Comparison of ENCODE assay signal across 13 cellular contexts in the genomic region with DNA sequence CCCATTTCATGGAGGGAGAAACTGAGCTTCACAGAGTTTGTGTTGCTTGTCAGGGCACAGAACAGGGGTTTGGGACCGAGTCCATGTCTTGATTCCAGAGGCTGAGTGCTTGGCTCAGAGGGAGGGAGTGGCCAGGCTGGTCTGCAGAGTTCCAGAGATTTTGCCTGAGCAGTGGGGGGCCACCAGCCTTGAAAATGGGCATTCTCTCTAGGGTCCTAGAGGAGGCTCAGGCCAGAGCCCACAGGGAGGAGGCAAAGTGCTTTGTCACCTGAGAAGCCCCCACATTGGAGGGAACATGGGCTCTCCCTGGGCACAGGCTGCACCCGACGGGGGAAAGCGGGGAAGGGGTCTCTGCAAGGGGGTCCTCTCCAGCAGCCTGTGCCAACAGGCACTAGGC. TPM values are rescaled to one million over a fixed set of nuclear protein-coding genes. Genes with fewer than 3 reads are reported as not detected.
DNase-seq lines count a peak whose midpoint lies in the region; ATAC-seq and TF ChIP-seq lines count a peak whose summit lies in the region.
"Had no signal": no experiment of that assay in that cellular context is flagged by ENCODE, and none has a peak within 500 bp of the region (broad histone marks: within the 10 kb centered on the region; RNA-seq: fewer than 3 reads in every experiment).

No MANE protein-coding gene starts in this region.

- POLR2A ChIA-PET in WTC11 (lab: Charles Lee): no interaction called here

- H4K20me1 ChIP-seq in H9 (ENCODE audit: control insufficient read depth, insufficient read depth, insufficient read length): no peaks in the 10 kb centered on the region
- H4K20me1 ChIP-seq: BLaER1 treated with 17β-estradiol and CSF1 and Interleukin-3, amounts not matched to agents 10 nM and 100 nM had no signal

- peaks cover 0 to 3% (median 0%) of the 10 kb centered on the region in 3 experiments; a peak in 3 of 7 replicates for H3K36me3 Mint-ChIP-seq in H9 (ENCODE audit: insufficient read depth in 1 of 3, low read depth in 3 of 3)
- H3K36me3 Mint-ChIP-seq in WTC11: no peaks in the 10 kb centered on the region
- H3K36me3 Mint-ChIP-seq: CD4-positive, CD25-positive, alpha-beta regulatory T cell had no signal

- H3K23me2 ChIP-seq in H9 (ENCODE audit: insufficient read length, low read depth, low read length, poor library complexity, severe bottlenecking): no peaks in the 10 kb centered on the region

- H3K4me1 Mint-ChIP-seq in H9 (peaks cover 27 to 33% of the 10 kb centered on the region in 2 experiments), WTC11 (peaks cover 42% of the 10 kb centered on the region)

- H2AFZ ChIP-seq in H9 (ENCODE audit: low read length) (no peak overlapping the region), mesenchymal stem cell (ENCODE audit: low read depth, low read length) (no peak overlapping the region)

- H3K9me3 ChIP-seq in H9 (ENCODE audit: control insufficient read depth, low read depth, low read length): no peaks in the 10 kb centered on the region
- H3K9me3 ChIP-seq in mesenchymal stem cell (ENCODE audit: control insufficient read depth, low read length): no peaks in the 10 kb centered on the region

- no peak overlapping the region for H4K5ac ChIP-seq in H9 (ENCODE audit: insufficient read length, low read depth, low read length)

- no peak overlapping the region for H3K56ac ChIP-seq in H9 (ENCODE audit: insufficient read length, low read depth, low read length)

- TF ChIP-seq CTCF in H9 (conservative IDR thresholded peaks at IDR 0.05): no peak
- TF ChIP-seq CTCF in WTC11 (IDR thresholded peaks at IDR 0.05): no peak

- WGBS in H9 (ENCODE audit: extremely low coverage, insufficient read length, low lambda C conversion rate): no CpG with 5 or more reads among the region's 4 CpGs
- 100% methylated on average over 4 of the region's 4 CpGs for WGBS in mesenchymal stem cell

- H3K27ac Mint-ChIP-seq in H9 (no peak overlapping the region), WTC11 (no peak overlapping the region)
- H3K27ac Mint-ChIP-seq: CD4-positive, CD25-positive, alpha-beta regulatory T cell had no signal

- H3K4ac ChIP-seq in H9 (ENCODE audit: low read depth, low read length): no peak overlapping the region
- no peak overlapping the region for H3K4ac ChIP-seq in mesenchymal stem cell (ENCODE audit: low read depth in 1 of 2, low read length in 2 of 2)

- H2AK5ac ChIP-seq in H9 (ENCODE audit: insufficient read length, low read length): no peak overlapping the region
- H2AK5ac ChIP-seq in mesenchymal stem cell (ENCODE audit: low read length, severe bottlenecking): no peak overlapping the region

- H2BK120ac ChIP-seq in H9 (ENCODE audit: low read depth, low read length, poor library complexity, severe bottlenecking) (no peak overlapping the region), mesenchymal stem cell (ENCODE audit: low read depth, low read length) (no peak overlapping the region)

- H3K4me1 ChIP-seq in H9 (ENCODE audit: insufficient read depth, low read length) (no peaks in the 10 kb centered on the region), mesenchymal stem cell (ENCODE audit: control insufficient read depth, insufficient read depth, low read depth, low read length) (peaks cover 19% of the 10 kb centered on the region)

- H4K91ac ChIP-seq in H9 (ENCODE audit: insufficient read length, low read depth, low read length) (no peak overlapping the region), mesenchymal stem cell (ENCODE audit: low read length) (no peak overlapping the region)

- H3K9me3 Mint-ChIP-seq in H9 (no peaks in the 10 kb centered on the region), WTC11 (no peaks in the 10 kb centered on the region)

- no peak overlapping the region for H3K9ac ChIP-seq in H9 (ENCODE audit: extremely low read depth, insufficient read length, low read length)
- no peak overlapping the region for H3K9ac ChIP-seq in mesenchymal stem cell (ENCODE audit: low read length)

- peak; percentile 17; the same call in 1 of the 2 replicates for ATAC-seq in WTC11

- H3K27me3 ChIP-seq in H9 (ENCODE audit: insufficient read depth, low read length) (no peaks in the 10 kb centered on the region), mesenchymal stem cell (ENCODE audit: control insufficient read depth in 1 of 2, insufficient read depth in 1 of 2, low read length in 2 of 2) (no peaks in the 10 kb centered on the region)
- H3K27me3 ChIP-seq: BLaER1 treated with 17β-estradiol and CSF1 and Interleukin-3, amounts not matched to agents 10 nM and 100 nM had no signal

- H2BK12ac ChIP-seq in H9 (ENCODE audit: insufficient read length, low read depth, low read length): no peak overlapping the region
- no peak overlapping the region for H2BK12ac ChIP-seq in mesenchymal stem cell (ENCODE audit: low read length in 2 of 2)

- no peak overlapping the region for H3K4me3 ChIP-seq in mesenchymal stem cell (ENCODE audit: insufficient read depth in 1 of 2, low read depth in 1 of 2, low read length in 2 of 2)
- H3K4me3 ChIP-seq: BLaER1 treated with 17β-estradiol and CSF1 and Interleukin-3, amounts not matched to agents 10 nM and 100 nM had no signal

- H2BK15ac ChIP-seq in H9 (ENCODE audit: low read depth, low read length) (no peak overlapping the region), mesenchymal stem cell (ENCODE audit: low read depth, poor library complexity, severe bottlenecking) (no peak overlapping the region)

- no peak overlapping the region for H2BK5ac ChIP-seq in H9 (ENCODE audit: insufficient read length, low read length)
- H2BK5ac ChIP-seq in mesenchymal stem cell (ENCODE audit: low read depth, low read length, poor library complexity, severe bottlenecking): no peak overlapping the region

- H3K14ac ChIP-seq in H9 (ENCODE audit: insufficient read depth, low read length) (peak overlapping the region; percentile 1; the same call in 1 of the 2 replicates), mesenchymal stem cell (ENCODE audit: low read length in 2 of 2) (no peak overlapping the region)

- peaks cover 24% of the 10 kb centered on the region; the same call in 1 of the 2 replicates for H3K79me2 ChIP-seq in H9 (ENCODE audit: insufficient read depth, low read length)

- H3K27ac ChIP-seq in H9 (ENCODE audit: insufficient read length, low read depth, low read length): no peak overlapping the region
- H3K27ac ChIP-seq in mesenchymal stem cell (ENCODE audit: low read length, poor library complexity, severe bottlenecking): no peak overlapping the region
- H3K27ac ChIP-seq in substantia nigra (ENCODE audit: low read depth, low read length, poor library complexity, severe bottlenecking): peak overlapping the region; percentile 92
- H3K27ac ChIP-seq: BLaER1 treated with 17β-estradiol and CSF1 and Interleukin-3, amounts not matched to agents 10 nM and 100 nM had no signal

- H3K79me1 ChIP-seq in H9 (ENCODE audit: insufficient read depth, low read depth, low read length, poor library complexity, severe bottlenecking) (peaks cover 4% of the 10 kb centered on the region), mesenchymal stem cell (replicated peaks; ENCODE audit: low read length, poor library complexity, severe bottlenecking) (peaks cover 38% of the 10 kb centered on the region)

- H3K27me3 Mint-ChIP-seq in H9 (ENCODE audit: low read depth): no peaks in the 10 kb centered on the region
- H3K27me3 Mint-ChIP-seq in WTC11 (ENCODE audit: low read depth): no peaks in the 10 kb centered on the region
- H3K27me3 Mint-ChIP-seq: CD4-positive, CD25-positive, alpha-beta regulatory T cell had no signal

- H3K4me2 ChIP-seq in H9 (ENCODE audit: insufficient read depth, insufficient read length, low read length) (no peak overlapping the region), mesenchymal stem cell (ENCODE audit: low read length, poor library complexity, severe bottlenecking) (no peak overlapping the region)

- H3K18ac ChIP-seq in H9 (ENCODE audit: insufficient read length, low read depth, low read length): no peak overlapping the region
- no peak overlapping the region for H3K18ac ChIP-seq in mesenchymal stem cell (ENCODE audit: low read depth in 1 of 2, low read length in 2 of 2)

- H3T11ph ChIP-seq in H9 (ENCODE audit: low read length): no peak overlapping the region

- H3K23ac ChIP-seq in H9 (ENCODE audit: insufficient read length, low read depth, low read length): no peak overlapping the region
- H3K23ac ChIP-seq in mesenchymal stem cell (ENCODE audit: low read length in 2 of 2): no peak overlapping the region

- DNase-seq in H9 (no peak), WTC11 (ENCODE audit: low spot score) (no peak), mesenchymal stem cell (no peak), substantia nigra (lab: John Stamatoyannopoulos, UW) (no peak), AG08395 (ENCODE audit: low spot score) (no peak), NCI-H1930 (lab: John Stamatoyannopoulos, UW) (no peak), HuH-7 (ENCODE audit: low spot score) (no peak)
- DNase-seq: CD4-positive, CD25-positive, alpha-beta regulatory T cell; DMS53; GF-D8; H7; KBM-7 had no signal

- H4K8ac ChIP-seq in H9 (replicated peaks; ENCODE audit: insufficient read length, low read depth, low read length) (no peak overlapping the region), mesenchymal stem cell (ENCODE audit: low read length) (peak overlapping the region; percentile 17)

- CTCF ChIA-PET in WTC11 (lab: Charles Lee): interaction anchor here (0.7 kb wide), 1 partner anchor 79 kb away, joined by 4 read pairs; no protein-coding TSS in a partner anchor

- no peak overlapping the region for H2BK20ac ChIP-seq in H9 (ENCODE audit: low read depth, low read length, poor library complexity, severe bottlenecking)

- H3K4me3 Mint-ChIP-seq in H9 (no peak overlapping the region), WTC11 (no peak overlapping the region)
- H3K4me3 Mint-ChIP-seq: CD4-positive, CD25-positive, alpha-beta regulatory T cell had no signal

- peaks cover 3 to 11% of the 10 kb centered on the region in 2 experiments for H3K36me3 ChIP-seq in mesenchymal stem cell (ENCODE audit: control insufficient read depth in 1 of 2, insufficient read depth in 2 of 2, low read depth in 1 of 2, low read length in 2 of 2)
- H3K36me3 ChIP-seq: BLaER1 treated with 17β-estradiol and CSF1 and Interleukin-3, amounts not matched to agents 10 nM and 100 nM had no signal

TF ChIP-seq in WTC11, 78 proteins besides CTCF, POLR2A, EP300 and RAD21 (continues in another document):
- TF ChIP-seq SOX15 (CRISPR knock-in tag; IDR thresholded peaks at IDR 0.05): no peak

RNA-seq across cellular contexts. Expression of gene DOCK1, which starts 51.5 kb away (rescaled TPM):
- total RNA-seq in H9 (2021) (51.5 and 57.0 TPM in 2 replicates), WTC11 (2021) (52.1 to 58.4 TPM (median 55.8 TPM) in 3 replicates)
- polyA plus RNA-seq in mesenchymal stem cell (2013, experiment 1 of 2): 38.9 TPM
- 38.5 TPM for polyA plus RNA-seq in mesenchymal stem cell (2013, experiment 2 of 2)
- polyA plus RNA-seq: CD4-positive, CD25-positive, alpha-beta regulatory T cell had no signal
